In genomic region chr1:18956189-18957135, GRCh38 we compare ENCODE assay signal across 8 cellular contexts. TPM values are rescaled to one million over a fixed set of nuclear protein-coding genes. Genes with fewer than 3 reads are reported as not detected.
A peak's percentile ranks its signal among the peaks of the same experiment; 100 is the strongest.
DNase-seq lines count a peak whose midpoint lies in the region; ATAC-seq and TF ChIP-seq lines count a peak whose summit lies in the region.

IFFO2 (minus strand) TSS chr1:18956676; CDS start chr1:18956332, 344 bp downstream.

- H3K79me2 ChIP-seq in DOHH2 (ENCODE audit: control insufficient read depth, low read length): no peaks in the 10 kb centered on the region

- peak within 1 kb of the TSS; percentile 84 for H3K4me3 Mint-ChIP-seq in nephron progenitor cell

- no peak within 1 kb of the TSS for H3K27ac Mint-ChIP-seq in nephron progenitor cell

- H3F3A ChIP-seq in DOHH2 (ENCODE audit: control insufficient read depth, insufficient read depth): no peaks in the 10 kb centered on the region

- H3K4me2 ChIP-seq in DOHH2 (ENCODE audit: low read length): peak within 1 kb of the TSS; percentile 94

- peaks cover 47% of the 10 kb centered on the region for H3K4me1 Mint-ChIP-seq in nephron progenitor cell

- no peaks in the 10 kb centered on the region for H3K9me3 ChIP-seq in DOHH2 (ENCODE audit: control insufficient read depth, insufficient read depth, low read length)

- H4K20me1 ChIP-seq in DOHH2 (ENCODE audit: control insufficient read depth, insufficient read depth, low read depth, low read length): peaks cover 3% of the 10 kb centered on the region; the same call in 1 of the 2 replicates

- TF ChIP-seq CTCF in DOHH2 (IDR thresholded peaks at IDR 0.05; ENCODE audit: low read depth, low read length, poor library complexity, severe bottlenecking): no peak
- TF ChIP-seq CTCF in fibroblast of the aortic adventitia (IDR thresholded peaks at IDR 0.05; ENCODE audit: insufficient read depth, low read length): no peak
- no peak for TF ChIP-seq CTCF in nephron progenitor cell (IDR thresholded peaks at IDR 0.05)

- H3K27ac ChIP-seq in DOHH2 (ENCODE audit: low read depth, low read length): no peak within 1 kb of the TSS

- ATAC-seq in GM21737 (IDR thresholded peaks at IDR 0.05; ENCODE audit: unreplicated experiment): peak; percentile 56
- ATAC-seq in stimulated activated naive CD8-positive, alpha-beta T cell treated with anti-CD3 and anti-CD28 coated beads, Interleukin-15, Interleukin-2, amounts not matched to agents 100 U/mL and 50 U/mL, for 24 hours: peak; percentile 76

- peaks cover 64% of the 10 kb centered on the region for H3K27me3 ChIP-seq in DOHH2 (ENCODE audit: control insufficient read depth, low read length)

- peaks cover 17% of the 10 kb centered on the region for H3K4me1 ChIP-seq in DOHH2 (ENCODE audit: control insufficient read depth, low read length)

- peak; percentile 83 for DNase-seq in KG1 (lab: John Stamatoyannopoulos, UW)
- DNase-seq in SHP77 (lab: John Stamatoyannopoulos, UW): peak; percentile 74 to 80
- DNase-seq in activated effector memory CD4-positive, alpha-beta T cell treated with anti-CD3 and anti-CD28 coated beads, Interleukin-2, amount 50 U/mL, for 16 hours: peak; percentile 99
- DNase-seq in fibroblast of the aortic adventitia (ENCODE audit: low read depth): peak; percentile 88
- peak; percentile 100 for DNase-seq in nephron progenitor cell
- DNase-seq in stimulated activated naive CD8-positive, alpha-beta T cell treated with anti-CD3 and anti-CD28 coated beads, Interleukin-15, Interleukin-2, amounts not matched to agents 100 U/mL and 50 U/mL, for 24 hours: peak; percentile 100

- peak within 1 kb of the TSS; percentile 80 for H3K4me3 ChIP-seq in DOHH2 (ENCODE audit: low read length)
- peak within 1 kb of the TSS; percentile 80 for H3K4me3 ChIP-seq in fibroblast of the aortic adventitia (ENCODE audit: low read depth, low read length)

- H3K36me3 ChIP-seq in DOHH2 (ENCODE audit: control insufficient read depth, low read length): no peaks in the 10 kb centered on the region

- no peaks in the 10 kb centered on the region for H3K9me3 Mint-ChIP-seq in nephron progenitor cell

- H3K27me3 Mint-ChIP-seq in nephron progenitor cell (ENCODE audit: low read depth, poor library complexity): peaks cover 67% of the 10 kb centered on the region

- no peaks in the 10 kb centered on the region for H3K36me3 Mint-ChIP-seq in nephron progenitor cell (ENCODE audit: low read depth)

- H3K9me2 ChIP-seq in DOHH2 (replicated peaks; ENCODE audit: control insufficient read depth, low read length): no peaks in the 10 kb centered on the region

RNA-seq across cellular contexts. Expression of gene IFFO2, which starts in this region (rescaled TPM):
- 3.3 and 23.4 TPM in 2 replicates for total RNA-seq in fibroblast of the aortic adventitia (ENCODE audit: low replicate concordance)
